In the genomic region with DNA sequence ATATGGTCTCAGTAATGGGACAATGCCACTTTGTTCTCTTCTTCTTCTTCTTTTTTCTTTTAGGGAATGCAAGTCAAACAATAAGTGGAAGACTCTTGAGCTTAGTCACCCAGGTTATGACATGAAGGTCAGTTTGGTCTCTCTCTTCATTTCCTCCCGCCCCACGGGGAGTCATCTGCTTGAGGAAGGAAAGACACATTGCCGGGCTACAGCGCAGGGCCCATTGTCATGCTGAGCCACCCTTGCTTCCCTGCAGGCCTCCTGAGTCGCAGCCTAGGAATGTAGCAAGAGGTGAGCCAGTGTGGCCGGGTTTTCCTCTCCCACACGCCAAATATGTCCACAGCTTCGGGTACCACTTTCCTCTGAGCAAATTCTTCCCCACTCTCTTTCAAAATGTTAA, we compare ENCODE assay signal across 9 cellular contexts. TPM values are rescaled to one million over a fixed set of nuclear protein-coding genes. Genes with fewer than 3 reads are reported as not detected.
DNase-seq lines count a peak whose midpoint lies in the region; ATAC-seq and TF ChIP-seq lines count a peak whose summit lies in the region.
"Had no signal": no experiment of that assay in that cellular context is flagged by ENCODE, and none has a peak within 500 bp of the region (broad histone marks: within the 10 kb centered on the region; RNA-seq: fewer than 3 reads in every experiment).

No MANE protein-coding gene starts in this region.

- H3K27me3 ChIP-seq in SJSA1 (replicated peaks) (no peaks in the 10 kb centered on the region), foreskin keratinocyte (no peaks in the 10 kb centered on the region)

- peaks cover 11% of the 10 kb centered on the region for H3K4me1 ChIP-seq in SJSA1 (replicated peaks)
- H3K4me1 ChIP-seq in foreskin keratinocyte, result peaks cover 18% of the 10 kb centered on the region

- H3K9me3 ChIP-seq in SJSA1 (replicated peaks), result no peaks in the 10 kb centered on the region

- no peak overlapping the region for H3K27ac Mint-ChIP-seq in activated CD8-positive, alpha-beta memory T cell treated with anti-CD3 and anti-CD28 coated beads, Interleukin-2, amount 10 ng/mL, durations not matched to agents 7 days and 5 days
- H3K27ac Mint-ChIP-seq: activated naive CD4-positive, alpha-beta T cell treated with anti-CD3 and anti-CD28 coated beads for 36 hours had no signal

- CTCF ChIA-PET in activated CD8-positive, alpha-beta memory T cell treated with anti-CD3 and anti-CD28 coated beads, Interleukin-2, amount 10 ng/mL, durations not matched to agents 7 days and 5 days (lab: Charles Lee), result interaction anchor here (0.6 to 2.1 kb wide), 4 partner anchors 9 to 145 kb away, joined by 3 to 7 read pairs (median 4); no protein-coding TSS in a partner anchor

- H3K4me1 Mint-ChIP-seq in activated CD8-positive, alpha-beta memory T cell treated with anti-CD3 and anti-CD28 coated beads, Interleukin-2, amount 10 ng/mL, durations not matched to agents 7 days and 5 days, result peaks cover 13% of the 10 kb centered on the region

- ATAC-seq in foreskin keratinocyte, result peak; percentile 95
- ATAC-seq in HG03571 (IDR thresholded peaks at IDR 0.05; ENCODE audit: unreplicated experiment), result no peak
- ATAC-seq in activated CD8-positive, alpha-beta memory T cell treated with anti-CD3 and anti-CD28 coated beads, Interleukin-2, amount 10 ng/mL, durations not matched to agents 7 days and 5 days, result no peak

- no peak overlapping the region for H3K4me3 Mint-ChIP-seq in activated CD8-positive, alpha-beta memory T cell treated with anti-CD3 and anti-CD28 coated beads, Interleukin-2, amount 10 ng/mL, durations not matched to agents 7 days and 5 days

- no peaks in the 10 kb centered on the region for H3K9me3 Mint-ChIP-seq in activated CD8-positive, alpha-beta memory T cell treated with anti-CD3 and anti-CD28 coated beads, Interleukin-2, amount 10 ng/mL, durations not matched to agents 7 days and 5 days (ENCODE audit: low read depth)
- H3K9me3 Mint-ChIP-seq: activated naive CD4-positive, alpha-beta T cell treated with anti-CD3 and anti-CD28 coated beads for 36 hours had no signal

- no peaks in the 10 kb centered on the region for H3K36me3 Mint-ChIP-seq in activated CD8-positive, alpha-beta memory T cell treated with anti-CD3 and anti-CD28 coated beads, Interleukin-2, amount 10 ng/mL, durations not matched to agents 7 days and 5 days

- no peaks in the 10 kb centered on the region for H3K36me3 ChIP-seq in SJSA1

- peak overlapping the region; percentile 30; the same call in 1 of the 2 replicates for H3K27ac ChIP-seq in SJSA1
- H3K27ac ChIP-seq in foreskin keratinocyte, result no peak overlapping the region

- TF ChIP-seq CTCF in HFF-Myc (IDR thresholded peaks at IDR 0.05; ENCODE audit: low read depth, low read length, missing control alignments), result no peak
- TF ChIP-seq CTCF in foreskin keratinocyte (conservative IDR thresholded peaks at IDR 0.05), result no peak

- peak; percentile 30 for DNase-seq in HFF-Myc (ENCODE audit: extremely low read depth, low read depth)
- DNase-seq in SJSA1 (ENCODE audit: low read depth in 1 of 2, low spot score in 2 of 2), result peak; percentile 54 to 77
- DNase-seq in foreskin keratinocyte, result peak; percentile 44 to 71
- peak; percentile 11 for DNase-seq in pulmonary artery endothelial cell (ENCODE audit: low read depth, low spot score)
- no peak for DNase-seq in NCI-H524 (lab: John Stamatoyannopoulos, UW)
- no peak for DNase-seq in NCI-H446 treated with DMSO at 0.1 percent for 48 hours (lab: John Stamatoyannopoulos, UW)
- DNase-seq in activated CD8-positive, alpha-beta memory T cell treated with anti-CD3 and anti-CD28 coated beads, Interleukin-2, amount 10 ng/mL, durations not matched to agents 7 days and 5 days, result no peak

- no peak overlapping the region for H3K4me3 ChIP-seq in HFF-Myc (replicated peaks; ENCODE audit: low read depth, low read length)
- no peak overlapping the region for H3K4me3 ChIP-seq in SJSA1

- H3K27me3 Mint-ChIP-seq in activated CD8-positive, alpha-beta memory T cell treated with anti-CD3 and anti-CD28 coated beads, Interleukin-2, amount 10 ng/mL, durations not matched to agents 7 days and 5 days, result no peaks in the 10 kb centered on the region

RNA-seq across cellular contexts. Expression of a gene that starts 47.6 kb away (rescaled TPM):
- total RNA-seq in SJSA1 (2014; rRNA removed; shearing (Covaris generic)), result 20.9 and 21.7 TPM in 2 replicates
- 25.8 and 28.0 TPM in 2 replicates for total RNA-seq in foreskin keratinocyte
- 11.8 and 12.2 TPM in 2 replicates for polyA plus RNA-seq in foreskin keratinocyte
- total RNA-seq in pulmonary artery endothelial cell, result 44.1 and 54.0 TPM in 2 replicates
- total RNA-seq in activated CD8-positive, alpha-beta memory T cell treated with anti-CD3 and anti-CD28 coated beads, Interleukin-2, amount 10 ng/mL, durations not matched to agents 7 days and 5 days, result 10 to 100 TPM; 17.3 to 22.4 TPM

Comparison
In these comparisons a context has a peak if more than half of its experiments do, and no peak if none do; other contexts are left out.
1. DNase-seq: peak in HFF-Myc (single experiment), SJSA1 (2 of 2), foreskin keratinocyte (2 of 2) and pulmonary artery endothelial cell (single experiment); none in NCI-H524 (0 of 2), NCI-H446 treated with DMSO at 0.1 percent for 48 hours (single experiment) and activated CD8-positive, alpha-beta memory T cell treated with anti-CD3 and anti-CD28 coated beads, Interleukin-2, amount 10 ng/mL, durations not matched to agents 7 days and 5 days (single experiment).